Comparison of ENCODE assay signal across 13 cellular contexts in the genomic region with DNA sequence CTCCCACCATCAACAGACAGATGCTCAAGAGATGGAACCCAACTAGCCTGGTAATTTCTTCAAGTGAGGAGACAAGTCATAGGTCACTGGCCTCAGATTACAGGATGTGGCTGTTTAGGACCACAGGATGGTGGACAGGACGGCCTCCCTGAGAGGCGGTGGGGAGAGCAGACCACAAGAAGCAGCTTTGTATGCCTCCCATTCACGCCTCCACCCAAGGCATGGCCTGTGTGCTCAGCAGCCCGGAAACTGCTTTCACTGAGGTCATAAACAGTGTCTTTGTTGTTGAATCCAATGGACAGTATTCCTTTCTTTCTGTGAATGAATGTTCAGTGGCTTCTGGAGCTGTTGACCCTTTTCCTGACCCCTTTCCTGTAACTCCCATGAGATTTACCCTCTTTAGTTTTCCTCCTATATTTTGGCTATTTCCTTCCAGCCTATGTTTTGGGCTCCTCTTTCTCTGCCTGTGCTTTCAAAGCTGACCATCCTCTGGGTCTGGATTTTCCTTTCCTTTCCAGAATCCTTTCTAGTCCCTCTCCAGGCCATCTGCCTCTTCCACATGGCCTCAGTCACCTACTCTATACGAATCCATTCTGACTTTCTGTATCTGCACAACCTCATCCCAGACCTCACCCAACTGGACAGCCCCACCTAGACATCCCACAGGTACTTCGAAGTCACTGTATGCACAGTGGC. TPM values are rescaled to one million over a fixed set of nuclear protein-coding genes. Genes with fewer than 3 reads are reported as not detected.
A peak's percentile ranks its signal among the peaks of the same experiment; 100 is the strongest.
DNase-seq lines count a peak whose midpoint lies in the region; ATAC-seq and TF ChIP-seq lines count a peak whose summit lies in the region.
"Had no signal": no experiment of that assay in that cellular context is flagged by ENCODE, and none has a peak within 500 bp of the region (broad histone marks: within the 10 kb centered on the region; RNA-seq: fewer than 3 reads in every experiment).

No MANE protein-coding gene starts in this region.

- H3K4me1 Mint-ChIP-seq in activated CD8-positive, alpha-beta T cell treated with anti-CD3 and anti-CD28 coated beads for 36 hours (ENCODE audit: low read depth): peaks cover 7% of the 10 kb centered on the region
- H3K4me1 Mint-ChIP-seq in natural killer cell: peaks cover 40 to 43% of the 10 kb centered on the region in 2 donors

- intact Hi-C loops in activated CD8-positive, alpha-beta T cell treated with anti-CD3 and anti-CD28 coated beads for 36 hours (cut with micrococcal nuclease): no loop called here
- intact Hi-C loops in natural killer cell (cut with micrococcal nuclease): no loop called here

- no peaks in the 10 kb centered on the region for H3K36me3 Mint-ChIP-seq in activated CD8-positive, alpha-beta T cell treated with anti-CD3 and anti-CD28 coated beads for 36 hours (ENCODE audit: low read depth)
- H3K36me3 Mint-ChIP-seq in natural killer cell: no peaks in the 10 kb centered on the region

- peak; percentile 53 for ATAC-seq in HG02588 (IDR thresholded peaks at IDR 0.05; ENCODE audit: unreplicated experiment)
- ATAC-seq in activated CD8-positive, alpha-beta T cell treated with anti-CD3 and anti-CD28 coated beads for 36 hours: peak; percentile 78
- peak; percentile 82 to 95 (median 95) for ATAC-seq in natural killer cell
- ATAC-seq: foreskin keratinocyte; naive thymus-derived CD8-positive, alpha-beta T cell had no signal

- peaks cover 4% of the 10 kb centered on the region for H3K27me3 Mint-ChIP-seq in activated CD8-positive, alpha-beta T cell treated with anti-CD3 and anti-CD28 coated beads for 36 hours
- no peaks in the 10 kb centered on the region for H3K27me3 Mint-ChIP-seq in natural killer cell (ENCODE audit: low read depth in 2 of 2)

- POLR2A ChIA-PET in activated CD8-positive, alpha-beta T cell treated with anti-CD3 and anti-CD28 coated beads for 36 hours (lab: Charles Lee): no interaction called here

- H3K4me3 Mint-ChIP-seq in activated CD8-positive, alpha-beta T cell treated with anti-CD3 and anti-CD28 coated beads for 36 hours: no peak overlapping the region
- H3K4me3 Mint-ChIP-seq in natural killer cell: peak overlapping the region; percentile 49

- TF ChIP-seq CTCF in GM12865 (IDR thresholded peaks at IDR 0.05; ENCODE audit: insufficient read depth, low read depth, low read length, missing control alignments) (no peak), natural killer cell (IDR thresholded peaks at IDR 0.05) (no peak)
- no peak for TF ChIP-seq CTCF in activated CD8-positive, alpha-beta T cell treated with anti-CD3 and anti-CD28 coated beads for 36 hours (IDR thresholded peaks at IDR 0.05)

- H3K9me3 Mint-ChIP-seq in activated CD8-positive, alpha-beta T cell treated with anti-CD3 and anti-CD28 coated beads for 36 hours: no peaks in the 10 kb centered on the region
- no peaks in the 10 kb centered on the region for H3K9me3 Mint-ChIP-seq in natural killer cell
- H3K9me3 Mint-ChIP-seq: naive thymus-derived CD8-positive, alpha-beta T cell had no signal

- no peak overlapping the region for H3K27ac Mint-ChIP-seq in activated CD8-positive, alpha-beta T cell treated with anti-CD3 and anti-CD28 coated beads for 36 hours
- H3K27ac Mint-ChIP-seq in natural killer cell: peak overlapping the region; percentile 83 to 88

- CTCF ChIA-PET in activated CD8-positive, alpha-beta T cell treated with anti-CD3 and anti-CD28 coated beads for 36 hours (lab: Charles Lee): interaction anchor here (1.5 to 4.1 kb wide), 2 partner anchors 10 to 57 kb away, joined by 4 to 11 read pairs; no protein-coding TSS in a partner anchor

- no peak overlapping the region for H3K4me3 ChIP-seq in GM12865 (ENCODE audit: low read depth, low read length)
- H3K4me3 ChIP-seq: breast epithelium had no signal

- DNase-seq in GM12865 (ENCODE audit: low read depth): peak; percentile 85
- peak; percentile 36 for DNase-seq in activated CD8-positive, alpha-beta T cell treated with anti-CD3 and anti-CD28 coated beads for 36 hours
- peak; percentile 35 for DNase-seq in natural killer cell
- no peak for DNase-seq in NCI-H2196 treated with DMSO at 0.1 percent for 48 hours (lab: John Stamatoyannopoulos, UW; ENCODE audit: unreplicated experiment)
- no peak for DNase-seq in activated CD4-positive, alpha-beta T cell treated with anti-CD3 and anti-CD28 coated beads for 1 hour
- DNase-seq in iPS-NIHi7 (ENCODE audit: extremely low spot score): no peak
- DNase-seq in activated effector memory CD4-positive, alpha-beta T cell treated with Interleukin-2 at 50 U/mL for 16 hours: no peak
- DNase-seq: activated CD8-positive, alpha-beta memory T cell treated with anti-CD3 and anti-CD28 coated beads for 24 hours; DMS 273 treated with DMSO at 0.1 percent for 48 hours; foreskin keratinocyte; naive thymus-derived CD8-positive, alpha-beta T cell had no signal

RNA-seq across cellular contexts. Expression of gene INPP5F, which starts 32.4 kb away (rescaled TPM):
- 10 to 100 TPM; 10.7 TPM for total RNA-seq in activated CD8-positive, alpha-beta T cell treated with anti-CD3 and anti-CD28 coated beads for 36 hours
- 10 to 100 TPM; 12.8 to 18.2 (median 15.8) TPM for total RNA-seq in natural killer cell

RNA-seq across cellular contexts. Expression of gene BAG3, which starts 42.2 kb away (rescaled TPM):
- total RNA-seq in activated CD8-positive, alpha-beta T cell treated with anti-CD3 and anti-CD28 coated beads for 36 hours: 10 to 100 TPM; 13.4 to 14.3 TPM
- 1 to 10 TPM; 7.6 to 9.7 (median 8.3) TPM for total RNA-seq in natural killer cell

Comparison
In these comparisons a context has a peak if more than half of its experiments do, and no peak if none do; other contexts are left out.
1. DNase-seq: peak in GM12865 (single experiment), activated CD8-positive, alpha-beta T cell treated with anti-CD3 and anti-CD28 coated beads for 36 hours (single experiment) and natural killer cell (single experiment); none in NCI-H2196 treated with DMSO at 0.1 percent for 48 hours (single experiment), activated CD4-positive, alpha-beta T cell treated with anti-CD3 and anti-CD28 coated beads for 1 hour (single experiment), iPS-NIHi7 (single experiment) and activated effector memory CD4-positive, alpha-beta T cell treated with Interleukin-2 at 50 U/mL for 16 hours (single experiment).
2. Peak in every context shown above with its lines, with median percentiles within 50 percentile points of each other: ATAC-seq.